Comparison of ENCODE assay signal across 12 cellular contexts in the genomic region with DNA sequence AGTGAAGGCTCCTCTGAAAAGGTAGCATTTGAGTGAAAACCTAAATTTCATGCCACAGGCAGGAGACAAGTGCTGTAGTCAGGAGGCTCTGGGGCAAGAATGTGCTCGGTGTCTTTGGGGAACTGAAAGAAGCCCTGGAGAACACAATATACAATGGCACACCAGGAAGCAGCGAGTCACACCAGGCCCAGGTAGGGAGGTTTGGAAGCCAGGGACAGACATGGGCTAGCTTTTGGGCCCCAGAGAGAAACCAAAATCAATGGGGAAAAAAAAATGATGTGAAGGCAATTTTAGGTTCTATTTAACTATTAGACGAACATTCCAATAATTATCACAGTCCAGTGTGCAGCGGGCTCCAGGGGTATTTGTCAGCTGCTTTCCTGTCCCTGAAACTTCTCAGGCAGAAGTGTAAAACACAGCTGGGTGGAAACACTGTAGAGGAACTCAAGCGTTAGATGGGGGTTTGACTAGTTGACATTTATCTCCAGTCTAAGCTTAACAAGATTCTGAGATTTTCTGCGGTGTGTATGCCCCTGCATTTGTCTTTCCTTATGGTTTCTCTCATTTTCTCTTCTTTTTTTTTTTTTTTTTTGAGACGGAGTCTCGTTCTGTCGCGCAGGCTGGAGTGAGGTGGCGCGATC. TPM values are rescaled to one million over a fixed set of nuclear protein-coding genes. Genes with fewer than 3 reads are reported as not detected.
DNase-seq lines count a peak whose midpoint lies in the region; ATAC-seq and TF ChIP-seq lines count a peak whose summit lies in the region.
"Had no signal": no experiment of that assay in that cellular context is flagged by ENCODE, and none has a peak within 500 bp of the region (broad histone marks: within the 10 kb centered on the region; RNA-seq: fewer than 3 reads in every experiment).

No MANE protein-coding gene starts in this region.

- in situ Hi-C loops in G401 (cut with HindIII; ENCODE audit: low sequenced_read_pairs) = no loop called here

- no peak overlapping the region for H3K4me3 ChIP-seq in endodermal cell (ENCODE audit: low read length)
- H3K4me3 ChIP-seq: cardiac muscle cell, psoas muscle had no signal

- no peak for TF ChIP-seq CTCF in endodermal cell (conservative IDR thresholded peaks at IDR 0.05)

- no peaks in the 10 kb centered on the region for H3K36me3 Mint-ChIP-seq in endodermal cell (ENCODE audit: low read depth)

- no peak overlapping the region for H3K9ac ChIP-seq in endodermal cell (ENCODE audit: extremely low read depth, low read length, poor library complexity, severe bottlenecking)

- peaks cover 4% of the 10 kb centered on the region for H3K4me1 Mint-ChIP-seq in endodermal cell

- H3K9me3 Mint-ChIP-seq in endodermal cell = peaks cover 16% of the 10 kb centered on the region

- WGBS in endodermal cell (ENCODE audit: insufficient coverage in 1 of 2, insufficient read length in 1 of 2), 2 experiments = 92 to 100% methylated on average over 2 to 12 of the region's 12 CpGs

- H3K36me3 ChIP-seq in endodermal cell (ENCODE audit: control insufficient read depth, insufficient read depth, low read length) = no peaks in the 10 kb centered on the region
- H3K36me3 ChIP-seq: cardiac muscle cell had no signal

- DNase-seq in endodermal cell (peak; percentile 59), G401 (ENCODE audit: low spot score) (no peak), NCI-H1048 (lab: John Stamatoyannopoulos, UW) (no peak), DMS 273 treated with DMSO at 0.1 percent for 48 hours (lab: John Stamatoyannopoulos, UW) (no peak), HPDE6-E6E7 (ENCODE audit: extremely low spot score) (no peak)
- DNase-seq: psoas muscle had no signal

- H3K4me1 ChIP-seq in endodermal cell (ENCODE audit: control insufficient read depth, insufficient read depth, low read length) = no peaks in the 10 kb centered on the region
- H3K4me1 ChIP-seq: psoas muscle had no signal

- no peak overlapping the region for H3K27ac ChIP-seq in endodermal cell (ENCODE audit: low read depth, low read length)
- H3K27ac ChIP-seq: cardiac muscle cell, psoas muscle had no signal

- no peaks in the 10 kb centered on the region for H3K27me3 ChIP-seq in endodermal cell (ENCODE audit: control insufficient read depth, insufficient read depth, low read length, poor library complexity, severe bottlenecking)
- H3K27me3 ChIP-seq: cardiac muscle cell had no signal

- H3K27me3 Mint-ChIP-seq in endodermal cell (ENCODE audit: insufficient read depth) = peaks cover 3% of the 10 kb centered on the region

- H3K9me3 ChIP-seq in endodermal cell (ENCODE audit: control insufficient read depth, low read length) = peaks cover 14% of the 10 kb centered on the region
- H3K9me3 ChIP-seq: psoas muscle had no signal

- ATAC-seq in GM18868 (IDR thresholded peaks at IDR 0.05; ENCODE audit: unreplicated experiment) (peak; percentile 98), GM21526 (IDR thresholded peaks at IDR 0.05; ENCODE audit: low FRiP score, unreplicated experiment) (peak; percentile 96), HG03103 (IDR thresholded peaks at IDR 0.05; ENCODE audit: low read depth, unreplicated experiment) (peak; percentile 87)
- ATAC-seq: left lobe of liver, psoas muscle had no signal

- no peak overlapping the region for H3K4me3 Mint-ChIP-seq in endodermal cell

- H3K27ac Mint-ChIP-seq in endodermal cell = peak overlapping the region; percentile 61

RNA-seq across cellular contexts. Expression of a gene that starts 21.8 kb away (rescaled TPM):
- total RNA-seq in endodermal cell = 10 to 100 TPM; 13.4 to 18.1 TPM
- polyA plus RNA-seq in endodermal cell (2013, experiment 1 of 2) = 12.6 TPM
- 14.5 TPM for polyA plus RNA-seq in endodermal cell (2013, experiment 2 of 2)
- total RNA-seq in G401 (2014; rRNA removed; shearing (Covaris generic)) = 3.9 and 4.8 TPM in 2 replicates
- total RNA-seq: OCI-LY7 had no signal
